In genomic region chr14:101783260-101784016, GRCh38 we compare ENCODE assay signal across 16 cellular contexts. TPM values are rescaled to one million over a fixed set of nuclear protein-coding genes. Genes with fewer than 3 reads are reported as not detected.
DNase-seq lines count a peak whose midpoint lies in the region; ATAC-seq and TF ChIP-seq lines count a peak whose summit lies in the region.
"Had no signal": no experiment of that assay in that cellular context is flagged by ENCODE, and none has a peak within 500 bp of the region (broad histone marks: within the 10 kb centered on the region; RNA-seq: fewer than 3 reads in every experiment).

No MANE protein-coding gene starts in this region.

- no peaks in the 10 kb centered on the region for H3K36me3 ChIP-seq in body of pancreas (replicated peaks in 1 of 2; ENCODE audit: insufficient read depth in 1 of 2, low read depth in 2 of 2)
- H3K36me3 ChIP-seq: thyroid gland had no signal

- intact Hi-C loops in natural killer cell (cut with micrococcal nuclease) = no loop called here
- intact Hi-C loops in activated T-helper 1 cell treated with anti-CD3 and anti-CD28 coated beads, Interleukin-12 subunit alpha, Interleukin-12 subunit beta, Interleukin-2, Interleukin-4 antibody, amounts not matched to agents 30 ng/mL and 10 ng/mL and 1 ng/mL, durations not matched to agents 14 hours and 24 hours and 36 hours (cut with micrococcal nuclease) = loop anchor here (2.0 kb wide), 1 partner anchor 27 kb away; no protein-coding TSS in a partner anchor
- intact Hi-C loops in left ventricle myocardium superior (cut with micrococcal nuclease) = no loop called here
- intact Hi-C loops in body of pancreas (cut with DNase I) = no loop called here

- H3K36me3 Mint-ChIP-seq in natural killer cell = no peaks in the 10 kb centered on the region
- no peaks in the 10 kb centered on the region for H3K36me3 Mint-ChIP-seq in natural killer cell treated with Interleukin-12 subunit alpha and Interleukin-12 subunit beta and Interleukin-15 and Interleukin-18, amount 100 ng/mL, for 72 hours
- H3K36me3 Mint-ChIP-seq in activated T-helper 1 cell treated with anti-CD3 and anti-CD28 coated beads, Interleukin-12 subunit alpha, Interleukin-12 subunit beta, Interleukin-2, Interleukin-4 antibody, amounts not matched to agents 30 ng/mL and 10 ng/mL and 1 ng/mL, durations not matched to agents 14 hours and 24 hours and 36 hours (ENCODE audit: low read depth) = peaks cover 3% of the 10 kb centered on the region

- no peak for TF ChIP-seq POLR2A in body of pancreas (IDR thresholded peaks at IDR 0.05)

- no peaks in the 10 kb centered on the region for H3K9me3 ChIP-seq in body of pancreas
- H3K9me3 ChIP-seq: thyroid gland had no signal

- peak overlapping the region; percentile 21 for H3K4me3 Mint-ChIP-seq in natural killer cell
- H3K4me3 Mint-ChIP-seq in natural killer cell treated with Interleukin-12 subunit alpha and Interleukin-12 subunit beta and Interleukin-15 and Interleukin-18, amount 100 ng/mL, for 72 hours = no peak overlapping the region
- peak overlapping the region; percentile 64 for H3K4me3 Mint-ChIP-seq in activated T-helper 1 cell treated with anti-CD3 and anti-CD28 coated beads, Interleukin-12 subunit alpha, Interleukin-12 subunit beta, Interleukin-2, Interleukin-4 antibody, amounts not matched to agents 30 ng/mL and 10 ng/mL and 1 ng/mL, durations not matched to agents 14 hours and 24 hours and 36 hours

- no peak for TF ChIP-seq CTCF in natural killer cell (IDR thresholded peaks at IDR 0.05)
- TF ChIP-seq CTCF in body of pancreas (IDR thresholded peaks at IDR 0.05) = no peak

- ATAC-seq in natural killer cell (no peak), left ventricle myocardium superior (peak; percentile 52), body of pancreas (no peak)
- no peak for ATAC-seq in natural killer cell treated with Interleukin-12 subunit alpha and Interleukin-12 subunit beta and Interleukin-15 and Interleukin-18, amount 100 ng/mL, for 72 hours

- peak overlapping the region in 1 of 2 donors; percentile 61 for H3K27ac Mint-ChIP-seq in natural killer cell
- H3K27ac Mint-ChIP-seq in natural killer cell treated with Interleukin-12 subunit alpha and Interleukin-12 subunit beta and Interleukin-15 and Interleukin-18, amount 100 ng/mL, for 72 hours = peak overlapping the region in 1 of 2 donors; percentile 24
- peak overlapping the region; percentile 61 for H3K27ac Mint-ChIP-seq in activated T-helper 1 cell treated with anti-CD3 and anti-CD28 coated beads, Interleukin-12 subunit alpha, Interleukin-12 subunit beta, Interleukin-2, Interleukin-4 antibody, amounts not matched to agents 30 ng/mL and 10 ng/mL and 1 ng/mL, durations not matched to agents 14 hours and 24 hours and 36 hours

- H3K9me3 Mint-ChIP-seq in natural killer cell = no peaks in the 10 kb centered on the region
- H3K9me3 Mint-ChIP-seq in natural killer cell treated with Interleukin-12 subunit alpha and Interleukin-12 subunit beta and Interleukin-15 and Interleukin-18, amount 100 ng/mL, for 72 hours = no peaks in the 10 kb centered on the region
- no peaks in the 10 kb centered on the region for H3K9me3 Mint-ChIP-seq in activated T-helper 1 cell treated with anti-CD3 and anti-CD28 coated beads, Interleukin-12 subunit alpha, Interleukin-12 subunit beta, Interleukin-2, Interleukin-4 antibody, amounts not matched to agents 30 ng/mL and 10 ng/mL and 1 ng/mL, durations not matched to agents 14 hours and 24 hours and 36 hours

- peaks cover 8% of the 10 kb centered on the region for H3K4me1 ChIP-seq in body of pancreas

- peaks cover 20 to 43% of the 10 kb centered on the region in 2 donors for H3K4me1 Mint-ChIP-seq in natural killer cell
- peaks cover 12 to 21% of the 10 kb centered on the region in 2 donors for H3K4me1 Mint-ChIP-seq in natural killer cell treated with Interleukin-12 subunit alpha and Interleukin-12 subunit beta and Interleukin-15 and Interleukin-18, amount 100 ng/mL, for 72 hours (ENCODE audit: low read depth in 2 of 2)
- H3K4me1 Mint-ChIP-seq in activated T-helper 1 cell treated with anti-CD3 and anti-CD28 coated beads, Interleukin-12 subunit alpha, Interleukin-12 subunit beta, Interleukin-2, Interleukin-4 antibody, amounts not matched to agents 30 ng/mL and 10 ng/mL and 1 ng/mL, durations not matched to agents 14 hours and 24 hours and 36 hours (ENCODE audit: low read depth) = no peaks in the 10 kb centered on the region

- peaks cover 0 to 10% of the 10 kb centered on the region in 2 donors for H3K27me3 Mint-ChIP-seq in natural killer cell (ENCODE audit: low read depth in 2 of 2)
- peaks cover 0 to 6% of the 10 kb centered on the region in 2 donors for H3K27me3 Mint-ChIP-seq in natural killer cell treated with Interleukin-12 subunit alpha and Interleukin-12 subunit beta and Interleukin-15 and Interleukin-18, amount 100 ng/mL, for 72 hours
- H3K27me3 Mint-ChIP-seq in activated T-helper 1 cell treated with anti-CD3 and anti-CD28 coated beads, Interleukin-12 subunit alpha, Interleukin-12 subunit beta, Interleukin-2, Interleukin-4 antibody, amounts not matched to agents 30 ng/mL and 10 ng/mL and 1 ng/mL, durations not matched to agents 14 hours and 24 hours and 36 hours (ENCODE audit: insufficient read depth) = peaks cover 11% of the 10 kb centered on the region

- H3K27me3 ChIP-seq in body of pancreas = no peaks in the 10 kb centered on the region
- H3K27me3 ChIP-seq: dorsolateral prefrontal cortex, thyroid gland had no signal

- WGBS in body of pancreas, 2 donors = 90 to 92% methylated on average over 7 to 12 of the region's 12 CpGs

- DNase-seq in natural killer cell = no peak
- DNase-seq in natural killer cell treated with Interleukin-12 subunit alpha and Interleukin-12 subunit beta and Interleukin-15 and Interleukin-18, amount 100 ng/mL, for 72 hours (ENCODE audit: low spot score) = no peak
- no peak for DNase-seq in activated T-helper 1 cell treated with anti-CD3 and anti-CD28 coated beads, Interleukin-12 subunit alpha, Interleukin-12 subunit beta, Interleukin-2, Interleukin-4 antibody, amounts not matched to agents 30 ng/mL and 10 ng/mL and 1 ng/mL, durations not matched to agents 14 hours and 24 hours and 36 hours (ENCODE audit: low spot score)
- peak; percentile 49 for DNase-seq in left ventricle myocardium superior
- no peak for DNase-seq in body of pancreas
- no peak for DNase-seq in midbrain (lab: John Stamatoyannopoulos, UW)
- no peak for DNase-seq in activated gamma-delta T cell treated with Interleukin-2 at 50 U/mL for 16 hours
- DNase-seq: activated CD4-positive, alpha-beta T cell treated with anti-CD3 and anti-CD28 coated beads, Interleukin-2, amount 50 U/mL, for 1 hour; dorsolateral prefrontal cortex; islet precursor cell; NCI-H1930; NCI-H446 treated with DMSO at 0.1 percent for 48 hours; SIG-M5; stimulated activated CD4-positive, alpha-beta T cell treated with anti-CD3 and anti-CD28 coated beads, Interleukin-2, amount 100 ng/mL, for 48 hours; T1000; thyroid gland had no signal

- no peak overlapping the region for H3K4me3 ChIP-seq in body of pancreas
- H3K4me3 ChIP-seq: dorsolateral prefrontal cortex, thyroid gland had no signal

- H3K27ac ChIP-seq in body of pancreas = no peak overlapping the region
- H3K27ac ChIP-seq: thyroid gland had no signal

RNA-seq across cellular contexts. Expression of gene PPP2R5C, which starts 21.9 kb away (rescaled TPM):
- total RNA-seq in natural killer cell (100 to 1,000 TPM; 716 to 779 (median 736) TPM), left ventricle myocardium superior (211 TPM), body of pancreas (10 to 100 TPM; 59.0 to 77.6 TPM)
- total RNA-seq in natural killer cell treated with Interleukin-12 subunit alpha and Interleukin-12 subunit beta and Interleukin-15 and Interleukin-18, amount 100 ng/mL, for 72 hours = 100 to 1,000 TPM; 149 to 210 TPM
- 157 and 166 TPM in 2 replicates for total RNA-seq in activated T-helper 1 cell treated with anti-CD3 and anti-CD28 coated beads, Interleukin-12 subunit alpha, Interleukin-12 subunit beta, Interleukin-2, Interleukin-4 antibody, amounts not matched to agents 30 ng/mL and 10 ng/mL and 1 ng/mL, durations not matched to agents 14 hours and 24 hours and 36 hours
